ENCODE assay signal across 12 cellular contexts in the genomic region with DNA sequence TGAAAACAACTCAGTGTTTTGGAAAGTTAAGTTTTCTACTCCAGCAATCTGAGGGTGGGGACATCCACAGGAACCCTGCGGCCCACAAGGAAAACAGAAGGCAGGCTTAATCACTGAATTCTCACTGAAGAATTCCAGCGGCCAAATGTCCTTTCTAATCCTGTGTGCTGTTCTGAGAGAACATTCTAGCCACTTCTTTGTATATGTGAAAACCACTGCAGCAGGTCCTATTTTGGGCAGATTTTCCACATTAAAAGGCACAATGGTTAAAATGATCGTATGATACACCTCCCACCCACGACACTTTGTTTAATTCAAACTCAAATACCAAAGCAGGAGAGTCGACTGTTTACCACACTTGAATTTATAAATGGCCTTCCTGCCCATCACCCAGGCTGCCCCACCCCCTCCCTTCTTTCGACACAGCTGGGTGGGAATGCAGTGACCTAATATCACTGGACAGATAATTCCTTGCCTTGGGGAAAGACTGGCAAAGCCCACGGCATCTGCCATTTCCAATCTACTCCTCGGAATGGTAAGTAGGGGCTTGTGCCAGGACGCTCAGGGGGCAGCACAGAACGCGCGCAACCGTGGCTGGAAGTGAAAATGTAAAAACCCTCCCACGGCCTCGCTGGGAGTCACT.
DNase-seq lines count a peak whose midpoint lies in the region; ATAC-seq and TF ChIP-seq lines count a peak whose summit lies in the region.
"Had no signal": no experiment of that assay in that cellular context is flagged by ENCODE, and none has a peak within 500 bp of the region (broad histone marks: within the 10 kb centered on the region; RNA-seq: fewer than 3 reads in every experiment).

No MANE protein-coding gene starts in this region.

- peaks cover 0 to 30% of the 10 kb centered on the region in 2 donors for H3K4me1 ChIP-seq in uterus

- peak; percentile 10 for DNase-seq in NCI-H82 (lab: John Stamatoyannopoulos, UW)
- no peak for DNase-seq in NCI-H82 treated with DMSO at 0.1 percent for 48 hours (lab: John Stamatoyannopoulos, UW; ENCODE audit: unreplicated experiment)
- DNase-seq in foreskin fibroblast: peak; percentile 74 to 88
- peak; percentile 71 to 75 for DNase-seq in uterus
- no peak for DNase-seq in GDM1 (lab: John Stamatoyannopoulos, UW)
- DNase-seq in stimulated activated naive CD4-positive, alpha-beta T cell treated with Interleukin-2 at 50 U/mL for 16 hours (lab: John Stamatoyannopoulos, UW): no peak
- DNase-seq: activated T-cell treated with anti-CD3 and anti-CD28 coated beads, Interleukin-2, amount 50 U/mL, for 24 hours; NCI-H187; T-helper 1 cell had no signal

- no peaks in the 10 kb centered on the region for H3K27me3 Mint-ChIP-seq in nephron (ENCODE audit: low read depth)

- peak overlapping the region in 1 of 2 donors; percentile 7 for H3K4me3 ChIP-seq in foreskin fibroblast (ENCODE audit: low read depth in 1 of 2, low read length in 2 of 2)
- no peak overlapping the region for H3K4me3 ChIP-seq in uterus

- no peak for ATAC-seq in HG02571 (IDR thresholded peaks at IDR 0.05; ENCODE audit: unreplicated experiment)

- H3K36me3 ChIP-seq in uterus: no peaks in the 10 kb centered on the region

- TF ChIP-seq CTCF in foreskin fibroblast (IDR thresholded peaks at IDR 0.05; ENCODE audit: low read depth, low read length) (no peak), nephron (IDR thresholded peaks at IDR 0.05; ENCODE audit: unreplicated experiment in 3 of 3) (no peak), uterus (IDR thresholded peaks at IDR 0.05) (no peak)

- H3K36me3 Mint-ChIP-seq in nephron (ENCODE audit: low read depth): peaks cover 13% of the 10 kb centered on the region

- peak overlapping the region; percentile 66 to 84 (median 76) for H3K27ac Mint-ChIP-seq in nephron
- H3K27ac Mint-ChIP-seq: activated T-cell treated with anti-CD3 and anti-CD28 coated beads, Interleukin-2, amount 50 U/mL, for 24 hours had no signal

- intact Hi-C loops in uterus (cut with DNase I; ENCODE audit: low total_unique reads): no loop called here

- peaks cover 58% of the 10 kb centered on the region for H3K4me1 Mint-ChIP-seq in nephron

- H3K9me3 Mint-ChIP-seq in nephron: no peaks in the 10 kb centered on the region
- H3K9me3 Mint-ChIP-seq: activated T-cell treated with anti-CD3 and anti-CD28 coated beads, Interleukin-2, amount 50 U/mL, for 24 hours had no signal

- H3K9me3 ChIP-seq in uterus: no peaks in the 10 kb centered on the region

- peak overlapping the region in 2 of 3 experiments; percentile 65 to 75 for H3K4me3 Mint-ChIP-seq in nephron
- H3K4me3 Mint-ChIP-seq: activated T-cell treated with anti-CD3 and anti-CD28 coated beads, Interleukin-2, amount 50 U/mL, for 24 hours had no signal

- TF ChIP-seq POLR2A in uterus (IDR thresholded peaks at IDR 0.05): no peak

- no peaks in the 10 kb centered on the region for H3K27me3 ChIP-seq in uterus

- H3K27ac ChIP-seq in uterus: peak overlapping the region; percentile 70 to 77
- H3K27ac ChIP-seq: epithelial cell of prostate had no signal

Comparison
In these comparisons a context has a peak if more than half of its experiments do, and no peak if none do; other contexts are left out.
1. DNase-seq: peak in NCI-H82 (single experiment), foreskin fibroblast (2 of 2) and uterus (2 of 2); none in NCI-H82 treated with DMSO at 0.1 percent for 48 hours (single experiment), GDM1 (single experiment) and stimulated activated naive CD4-positive, alpha-beta T cell treated with Interleukin-2 at 50 U/mL for 16 hours (single experiment).